Comparison of ENCODE assay signal across 1 cellular context in genomic region chr15:56739964-56740640, GRCh38.
A peak's percentile ranks its signal among the peaks of the same experiment; 100 is the strongest.
TF ChIP-seq lines count a peak whose summit lies in the region.

No MANE protein-coding gene starts in this region.

TF ChIP-seq in K562, 482 proteins besides CTCF, POLR2A, EP300 and RAD21 (continued from another document):
- TF ChIP-seq ZBTB11 (CRISPR knock-in tag; IDR thresholded peaks at IDR 0.05) (peak in 1 of 3 experiments; percentile 70; a peak in 2 of 6 replicates), ARID3A (IDR thresholded peaks at IDR 0.05; ENCODE audit: borderline replicate concordance, low read depth, low read length) (no peak), GTF2A2 (tag; IDR thresholded peaks at IDR 0.05) (no peak), ZEB2 (IDR thresholded peaks at IDR 0.05) (no peak), MNT (conservative IDR thresholded peaks at IDR 0.05) (no peak), BRD4 (IDR thresholded peaks at IDR 0.05) (no peak), ELF1 (tag; IDR thresholded peaks at IDR 0.05) (peak; percentile 48; the same call in 1 of the 2 replicates), U2AF2 (optimal IDR thresholded peaks at IDR 0.05; ENCODE audit: low read depth, low read length) (no peak), GABPB1 (CRISPR knock-in tag; IDR thresholded peaks at IDR 0.05) (peak; percentile 73; the same call in 1 of the 2 replicates), CBX3 (IDR thresholded peaks at IDR 0.05; ENCODE audit: borderline replicate concordance in 1 of 2, low read length in 2 of 2) (peak in 1 of 2 experiments; percentile 87; a peak in 1 of 3 replicates), ZSCAN32 (CRISPR knock-in tag; IDR thresholded peaks at IDR 0.05) (no peak), NBN (IDR thresholded peaks at IDR 0.05; ENCODE audit: low read depth) (no peak), GABPA (tag; conservative IDR thresholded peaks at IDR 0.05; ENCODE audit: low read depth) (peak; percentile 78), SMARCA5 (IDR thresholded peaks at IDR 0.05) (no peak), ZBTB40 (IDR thresholded peaks at IDR 0.05) (peak; percentile 81), ZBTB40 (CRISPR knock-in tag; IDR thresholded peaks at IDR 0.05) (no peak), ARHGAP35 (IDR thresholded peaks at IDR 0.05; ENCODE audit: partially characterized antibody) (no peak), E2F6 (IDR thresholded peaks at IDR 0.05; ENCODE audit: borderline replicate concordance in 1 of 2, extremely low read depth in 1 of 2, insufficient read depth in 1 of 2, insufficient read length in 1 of 2, low read depth in 1 of 2, low read length in 1 of 2, poor library complexity in 1 of 2, severe bottlenecking in 1 of 2) (no peak), EHMT2 (IDR thresholded peaks at IDR 0.05) (peak; percentile 71; the same call in 1 of the 2 replicates), SAP30 (IDR thresholded peaks at IDR 0.05; ENCODE audit: borderline replicate concordance, insufficient read depth, low read depth, low read length, poor library complexity, severe bottlenecking) (no peak), NR2C1 (IDR thresholded peaks at IDR 0.05) (no peak), NR2C1 (tag; IDR thresholded peaks at IDR 0.05) (peak; percentile 25; the same call in 1 of the 2 replicates), TCF15 (CRISPR knock-in tag; IDR thresholded peaks at IDR 0.05) (no peak), ADNP (tag; IDR thresholded peaks at IDR 0.05) (no peak), CC2D1A (IDR thresholded peaks at IDR 0.05) (no peak), HDGF (IDR thresholded peaks at IDR 0.05) (no peak)
TF ChIP-seq in K562: peak in this region for 8.
